In genomic region chr6:104705095-104705707, GRCh38 we compare ENCODE assay signal across 8 cellular contexts.
A peak's percentile ranks its signal among the peaks of the same experiment; 100 is the strongest.
DNase-seq lines count a peak whose midpoint lies in the region; ATAC-seq, FAIRE-seq and TF ChIP-seq lines count a peak whose summit lies in the region.

No MANE protein-coding gene starts in this region.

- H3K27ac Mint-ChIP-seq in activated CD4-positive, alpha-beta memory T cell treated with anti-CD3 and anti-CD28 coated beads, Interleukin-2, amount 10 ng/mL, durations not matched to agents 7 days and 5 days, result peak overlapping the region; percentile 47

- ATAC-seq in heart right ventricle, result peak in 7 of 8 donors; percentile 57 to 93 (median 85)
- ATAC-seq in stimulated activated naive CD8-positive, alpha-beta T cell treated with anti-CD3 and anti-CD28 coated beads, Interleukin-15, Interleukin-2, amounts not matched to agents 100 U/mL and 50 U/mL, for 24 hours, result peak; percentile 92

- no peak for FAIRE-seq in HTR-8/SVneo (lab: Jason Lieb, UNC)

- H3K4me1 ChIP-seq in heart right ventricle (peaks cover 0 to 24% (median 7%) of the 10 kb centered on the region in 9 donors), sigmoid colon (no peaks in the 10 kb centered on the region)

- TF ChIP-seq CTCF in AG10803 (conservative IDR thresholded peaks at IDR 0.05; ENCODE audit: low read length) (no peak), heart right ventricle (IDR thresholded peaks at IDR 0.05) (no peak), sigmoid colon (IDR thresholded peaks at IDR 0.05) (no peak)

- 43 to 53% methylated on average over 8 of the region's 8 CpGs for WGBS in heart right ventricle, 2 donors
- WGBS in sigmoid colon, 2 donors, result 27 to 65% methylated on average over 8 of the region's 8 CpGs

- TF ChIP-seq EP300 in sigmoid colon (IDR thresholded peaks at IDR 0.05), result no peak

- POLR2A ChIA-PET in activated CD4-positive, alpha-beta memory T cell treated with anti-CD3 and anti-CD28 coated beads, Interleukin-2, amount 10 ng/mL, durations not matched to agents 7 days and 5 days (lab: Charles Lee), result interaction anchor here (0.5 to 1.0 kb wide), 2 partner anchors 18 to 86 kb away, joined by 3 read pairs; no protein-coding TSS in a partner anchor

- peaks cover 36% of the 10 kb centered on the region for H3K4me1 Mint-ChIP-seq in activated CD4-positive, alpha-beta memory T cell treated with anti-CD3 and anti-CD28 coated beads, Interleukin-2, amount 10 ng/mL, durations not matched to agents 7 days and 5 days

- peak overlapping the region; percentile 48 for H3K4me3 Mint-ChIP-seq in activated CD4-positive, alpha-beta memory T cell treated with anti-CD3 and anti-CD28 coated beads, Interleukin-2, amount 10 ng/mL, durations not matched to agents 7 days and 5 days

- H3K27ac ChIP-seq in heart right ventricle (peak overlapping the region; percentile 27 to 78 (median 58)), sigmoid colon (peak overlapping the region in 1 of 4 donors; percentile 44)

- DNase-seq in AG10803 (ENCODE audit: low read depth), result peak; percentile 42
- DNase-seq in HTR-8/SVneo (ENCODE audit: insufficient read length, low spot score), result peak; percentile 32
- peak; percentile 73 for DNase-seq in activated CD4-positive, alpha-beta memory T cell treated with anti-CD3 and anti-CD28 coated beads, Interleukin-2, amount 10 ng/mL, durations not matched to agents 7 days and 5 days
- peak in 1 of 2 donors; percentile 15 for DNase-seq in heart right ventricle
- DNase-seq in stimulated activated naive CD8-positive, alpha-beta T cell treated with anti-CD3 and anti-CD28 coated beads, Interleukin-15, Interleukin-2, amounts not matched to agents 100 U/mL and 50 U/mL, for 24 hours, result peak; percentile 17
- DNase-seq in sigmoid colon, result no peak
- DNase-seq in T1000 (lab: John Stamatoyannopoulos, UW), result no peak
- DNase-seq in D341Med (ENCODE audit: low spot score), result no peak

- H3K4me3 ChIP-seq in AG10803 (ENCODE audit: low read length), result no peak overlapping the region
- H3K4me3 ChIP-seq in heart right ventricle, result no peak overlapping the region
- H3K4me3 ChIP-seq in sigmoid colon, result no peak overlapping the region

- H3K9me3 Mint-ChIP-seq in activated CD4-positive, alpha-beta memory T cell treated with anti-CD3 and anti-CD28 coated beads, Interleukin-2, amount 10 ng/mL, durations not matched to agents 7 days and 5 days, result peaks cover 14% of the 10 kb centered on the region

- no peaks in the 10 kb centered on the region for H3K36me3 ChIP-seq in heart right ventricle
- no peaks in the 10 kb centered on the region for H3K36me3 ChIP-seq in sigmoid colon

- CTCF ChIA-PET in activated CD4-positive, alpha-beta memory T cell treated with anti-CD3 and anti-CD28 coated beads, Interleukin-2, amount 10 ng/mL, durations not matched to agents 7 days and 5 days (lab: Charles Lee), result interaction anchor here (0.8 to 1.4 kb wide), 2 partner anchors 23 to 65 kb away, joined by 3 read pairs; no protein-coding TSS in a partner anchor

- peaks cover 6% of the 10 kb centered on the region for H3K36me3 Mint-ChIP-seq in activated CD4-positive, alpha-beta memory T cell treated with anti-CD3 and anti-CD28 coated beads, Interleukin-2, amount 10 ng/mL, durations not matched to agents 7 days and 5 days (ENCODE audit: low read depth)

- no peaks in the 10 kb centered on the region for H3K27me3 ChIP-seq in heart right ventricle
- no peaks in the 10 kb centered on the region for H3K27me3 ChIP-seq in sigmoid colon

- H3K27me3 Mint-ChIP-seq in activated CD4-positive, alpha-beta memory T cell treated with anti-CD3 and anti-CD28 coated beads, Interleukin-2, amount 10 ng/mL, durations not matched to agents 7 days and 5 days, result no peaks in the 10 kb centered on the region

- H3K9me3 ChIP-seq in heart right ventricle, result peaks cover 0 to 3% (median 0%) of the 10 kb centered on the region in 11 donors
- H3K9me3 ChIP-seq in sigmoid colon, result no peaks in the 10 kb centered on the region

- no peak for TF ChIP-seq POLR2A in sigmoid colon (IDR thresholded peaks at IDR 0.05)

- intact Hi-C loops in heart right ventricle (cut with DNase I) (loop anchor here in 2 of 10 donors (5.0 to 10.0 kb wide), 2 partner anchors 63 to 70 kb away; no protein-coding TSS in a partner anchor), sigmoid colon (cut with DNase I) (no loop called here)

Comparison
In these comparisons a context has a peak if more than half of its experiments do, and no peak if none do; other contexts are left out.
1. DNase-seq: peak in AG10803 (single experiment), HTR-8/SVneo (single experiment), activated CD4-positive, alpha-beta memory T cell treated with anti-CD3 and anti-CD28 coated beads, Interleukin-2, amount 10 ng/mL, durations not matched to agents 7 days and 5 days (single experiment) and stimulated activated naive CD8-positive, alpha-beta T cell treated with anti-CD3 and anti-CD28 coated beads, Interleukin-15, Interleukin-2, amounts not matched to agents 100 U/mL and 50 U/mL, for 24 hours (single experiment); none in sigmoid colon (single experiment), T1000 (single experiment) and D341Med (single experiment).